Comparison of ENCODE assay signal across 1 cellular context in the genomic region with DNA sequence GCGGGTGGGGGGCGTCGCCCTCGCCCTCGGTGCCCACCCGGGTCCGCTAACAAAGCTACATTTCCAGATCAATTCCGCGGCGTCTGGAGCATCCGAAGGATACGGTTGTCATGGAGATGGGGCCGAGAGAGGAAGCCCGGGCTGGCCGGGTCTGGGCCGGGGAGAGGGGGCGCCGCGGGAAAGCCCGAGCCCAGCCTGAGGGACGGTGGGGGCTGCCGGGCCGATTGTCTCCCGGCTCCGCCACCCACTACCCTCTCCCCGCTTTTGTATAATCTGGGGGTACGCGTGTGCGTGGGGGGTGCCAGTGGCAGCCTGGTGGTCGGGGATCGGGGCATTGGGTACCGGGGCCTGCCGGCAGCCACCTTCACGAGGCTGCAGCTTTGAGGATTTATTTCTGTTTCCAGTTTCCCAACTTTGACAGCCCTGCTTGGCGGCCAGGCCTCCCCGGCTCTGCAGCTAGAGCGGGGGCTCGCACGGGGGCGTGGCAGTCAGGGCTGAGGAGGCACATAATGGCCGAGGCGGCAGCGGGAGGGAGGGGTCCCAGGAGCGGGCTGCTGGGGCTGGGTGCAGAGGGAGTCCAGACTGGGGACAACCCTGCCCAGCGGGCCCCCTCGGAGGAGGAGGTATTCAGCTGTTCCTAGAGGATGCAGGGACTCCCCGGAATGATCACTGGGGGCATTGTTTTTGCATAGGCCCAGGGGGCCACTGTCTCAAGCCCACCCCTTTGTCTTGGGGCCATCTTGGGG.
TF ChIP-seq lines count a peak whose summit lies in the region.

No MANE protein-coding gene starts in this region.

TF ChIP-seq in HCT116, 20 proteins besides CTCF, POLR2A, EP300 and RAD21 (continued from another document):
- no peak for TF ChIP-seq YY1 (IDR thresholded peaks at IDR 0.05; ENCODE audit: extremely low read depth, insufficient replicate concordance, low read depth, low read length)
- no peak for TF ChIP-seq TCF7L2 (IDR thresholded peaks at IDR 0.05; ENCODE audit: borderline replicate concordance, extremely low read depth, insufficient read depth, insufficient read length)
- TF ChIP-seq, protein P1, sequence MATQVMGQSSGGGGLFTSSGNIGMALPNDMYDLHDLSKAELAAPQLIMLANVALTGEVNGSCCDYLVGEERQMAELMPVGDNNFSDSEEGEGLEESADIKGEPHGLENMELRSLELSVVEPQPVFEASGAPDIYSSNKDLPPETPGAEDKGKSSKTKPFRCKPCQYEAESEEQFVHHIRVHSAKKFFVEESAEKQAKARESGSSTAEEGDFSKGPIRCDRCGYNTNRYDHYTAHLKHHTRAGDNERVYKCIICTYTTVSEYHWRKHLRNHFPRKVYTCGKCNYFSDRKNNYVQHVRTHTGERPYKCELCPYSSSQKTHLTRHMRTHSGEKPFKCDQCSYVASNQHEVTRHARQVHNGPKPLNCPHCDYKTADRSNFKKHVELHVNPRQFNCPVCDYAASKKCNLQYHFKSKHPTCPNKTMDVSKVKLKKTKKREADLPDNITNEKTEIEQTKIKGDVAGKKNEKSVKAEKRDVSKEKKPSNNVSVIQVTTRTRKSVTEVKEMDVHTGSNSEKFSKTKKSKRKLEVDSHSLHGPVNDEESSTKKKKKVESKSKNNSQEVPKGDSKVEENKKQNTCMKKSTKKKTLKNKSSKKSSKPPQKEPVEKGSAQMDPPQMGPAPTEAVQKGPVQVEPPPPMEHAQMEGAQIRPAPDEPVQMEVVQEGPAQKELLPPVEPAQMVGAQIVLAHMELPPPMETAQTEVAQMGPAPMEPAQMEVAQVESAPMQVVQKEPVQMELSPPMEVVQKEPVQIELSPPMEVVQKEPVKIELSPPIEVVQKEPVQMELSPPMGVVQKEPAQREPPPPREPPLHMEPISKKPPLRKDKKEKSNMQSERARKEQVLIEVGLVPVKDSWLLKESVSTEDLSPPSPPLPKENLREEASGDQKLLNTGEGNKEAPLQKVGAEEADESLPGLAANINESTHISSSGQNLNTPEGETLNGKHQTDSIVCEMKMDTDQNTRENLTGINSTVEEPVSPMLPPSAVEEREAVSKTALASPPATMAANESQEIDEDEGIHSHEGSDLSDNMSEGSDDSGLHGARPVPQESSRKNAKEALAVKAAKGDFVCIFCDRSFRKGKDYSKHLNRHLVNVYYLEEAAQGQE (IDR thresholded peaks at IDR 0.05; ENCODE audit: low read depth) = no peak
- TF ChIP-seq EZH2 (IDR thresholded peaks at IDR 0.05) = no peak
- TF ChIP-seq CBX3 (IDR thresholded peaks at IDR 0.05; ENCODE audit: low read depth) = no peak
